Comparison of ENCODE assay signal across 1 cellular context in genomic region chr22:43110444-43110926, GRCh38.
TF ChIP-seq lines count a peak whose summit lies in the region.

TSS of gene BIK (plus strand) at chr22:43110750. CDS start at chr22:43124023, 13,273 bp downstream.

TF ChIP-seq in K562, 482 proteins besides CTCF, POLR2A, EP300 and RAD21 (continued from another document and continues in another):
- no peak for TF ChIP-seq ATF6 (CRISPR knock-in tag; IDR thresholded peaks at IDR 0.05)
- no peak for TF ChIP-seq RREB1 (CRISPR knock-in tag; IDR thresholded peaks at IDR 0.05)
- TF ChIP-seq TRIM28 (IDR thresholded peaks at IDR 0.05) = no peak
- no peak for TF ChIP-seq ETS1 (conservative IDR thresholded peaks at IDR 0.05; ENCODE audit: control insufficient read depth, low read depth, low read length)
- TF ChIP-seq PKNOX1 (IDR thresholded peaks at IDR 0.05) = no peak
- TF ChIP-seq NCOA2 (IDR thresholded peaks at IDR 0.05; ENCODE audit: partially characterized antibody in 2 of 2) = no peak
- TF ChIP-seq XRCC4 (IDR thresholded peaks at IDR 0.05; ENCODE audit: extremely low read depth, insufficient read depth, insufficient read length) = no peak
- TF ChIP-seq ZNF282 (CRISPR knock-in tag; IDR thresholded peaks at IDR 0.05) = no peak
- TF ChIP-seq TSHZ1 (CRISPR knock-in tag; IDR thresholded peaks at IDR 0.05) = no peak
- no peak for TF ChIP-seq JUNB (CRISPR knock-in tag; conservative IDR thresholded peaks at IDR 0.05)
- no peak for TF ChIP-seq ZBTB1 (CRISPR knock-in tag; IDR thresholded peaks at IDR 0.05; ENCODE audit: borderline replicate concordance, low read depth)
- no peak for TF ChIP-seq NKRF (IDR thresholded peaks at IDR 0.05; ENCODE audit: borderline replicate concordance)
- TF ChIP-seq HNRNPUL1 (IDR thresholded peaks at IDR 0.05; ENCODE audit: low read length) = no peak
- no peak for TF ChIP-seq ZNF583 (CRISPR knock-in tag; IDR thresholded peaks at IDR 0.05)
- no peak for TF ChIP-seq STAT5A (IDR thresholded peaks at IDR 0.05; ENCODE audit: borderline replicate concordance, low read length)
- TF ChIP-seq THRA (IDR thresholded peaks at IDR 0.05) = no peak
- no peak for TF ChIP-seq ASH1L (IDR thresholded peaks at IDR 0.05; ENCODE audit: borderline replicate concordance, low read depth, partially characterized antibody)
- TF ChIP-seq KDM2B (CRISPR knock-in tag; IDR thresholded peaks at IDR 0.05) = no peak
- no peak for TF ChIP-seq TEAD4 (IDR thresholded peaks at IDR 0.05; ENCODE audit: low read length)
- no peak for TF ChIP-seq TEAD4 (CRISPR knock-in tag; IDR thresholded peaks at IDR 0.05; ENCODE audit: borderline replicate concordance)
- TF ChIP-seq ZC3H11A (IDR thresholded peaks at IDR 0.05; ENCODE audit: low read depth, low read length) = no peak
- peak; percentile 66 for TF ChIP-seq ZFX (CRISPR knock-in tag; IDR thresholded peaks at IDR 0.05)
- no peak for TF ChIP-seq MAFF (IDR thresholded peaks at IDR 0.05; ENCODE audit: low read length)
- TF ChIP-seq E2F6 (IDR thresholded peaks at IDR 0.05; ENCODE audit: borderline replicate concordance in 1 of 2, extremely low read depth in 1 of 2, insufficient read depth in 1 of 2, insufficient read length in 1 of 2, low read depth in 1 of 2, low read length in 1 of 2, poor library complexity in 1 of 2, severe bottlenecking in 1 of 2) = peak in 1 of 2 experiments; percentile 59
- TF ChIP-seq VEZF1 (CRISPR knock-in tag; IDR thresholded peaks at IDR 0.05) = peak; percentile 79
- TF ChIP-seq CC2D1A (IDR thresholded peaks at IDR 0.05) = no peak
- no peak for TF ChIP-seq ESRRA (IDR thresholded peaks at IDR 0.05; ENCODE audit: borderline replicate concordance, low read depth)
- peak; percentile 19 for TF ChIP-seq CTCFL (IDR thresholded peaks at IDR 0.05; ENCODE audit: borderline replicate concordance, insufficient read depth, low read depth, low read length, poor library complexity, severe bottlenecking)
- no peak for TF ChIP-seq ARID3A (IDR thresholded peaks at IDR 0.05; ENCODE audit: borderline replicate concordance, low read depth, low read length)
